Comparison of ENCODE assay signal across 32 cellular contexts in genomic region chr10:86526606-86527005, GRCh38.
"Had no signal": no experiment of that assay in that cellular context is flagged by ENCODE, and none has a peak within 500 bp of the region (broad histone marks: within the 10 kb centered on the region; RNA-seq: fewer than 3 reads in every experiment).

No MANE protein-coding gene starts in this region.

- ATAC-seq: activated CD8-positive, alpha-beta memory T cell treated with anti-CD3 and anti-CD28 coated beads, Interleukin-2, amount 10 ng/mL, durations not matched to agents 7 days and 5 days; activated CD8-positive, alpha-beta T cell treated with anti-CD3 and anti-CD28 coated beads, Interleukin-2, amount 10 ng/mL, durations not matched to agents 7 days and 5 days; activated naive CD8-positive, alpha-beta T cell treated with anti-CD3 and anti-CD28 coated beads, Interleukin-2, amount 50 U/mL, for 24 hours; left lobe of liver; natural killer cell treated with Interleukin-12 subunit alpha and Interleukin-12 subunit beta and Interleukin-15 and Interleukin-18, amount 100 ng/mL, for 72 hours had no signal

- H3K4me1 ChIP-seq: uterus had no signal

- H3K36me3 ChIP-seq: esophagus squamous epithelium, neutrophil, sigmoid colon, transverse colon, uterus had no signal

- H3K36me3 Mint-ChIP-seq: activated naive CD4-positive, alpha-beta T cell treated with anti-CD3 and anti-CD28 coated beads, Interleukin-2, amount 50 U/mL, for 24 hours; natural killer cell treated with Interleukin-12 subunit alpha and Interleukin-12 subunit beta and Interleukin-15 and Interleukin-18, amount 100 ng/mL, for 72 hours had no signal

- H3K27ac ChIP-seq: epithelial cell of prostate, esophagus squamous epithelium, neutrophil, sigmoid colon, transverse colon, uterus had no signal

- H3K27me3 ChIP-seq: esophagus squamous epithelium, sigmoid colon, transverse colon, uterus had no signal

- DNase-seq: activated CD4-positive, alpha-beta T cell treated with anti-CD3 and anti-CD28 coated beads for 1 hour; activated CD8-positive, alpha-beta memory T cell treated with anti-CD3 and anti-CD28 coated beads, Interleukin-2, amount 10 ng/mL, durations not matched to agents 7 days and 5 days; activated CD8-positive, alpha-beta T cell treated with anti-CD3 and anti-CD28 coated beads, Interleukin-2, amount 10 ng/mL, durations not matched to agents 7 days and 5 days; activated naive CD8-positive, alpha-beta T cell treated with anti-CD3 and anti-CD28 coated beads, Interleukin-2, amount 50 U/mL, for 24 hours; activated T-cell treated with anti-CD3 and anti-CD28 coated beads, Interleukin-2, amount 50 U/mL, for 48 hours; amygdala; dermis blood vessel endothelial cell; effector CD4-positive, alpha-beta T cell; esophagus squamous epithelium; foreskin melanocyte; kidney glomerular epithelial cell; mesendoderm; retina; sigmoid colon; stimulated activated CD4-positive, alpha-beta T cell treated with anti-CD3 and anti-CD28 coated beads, Interleukin-1b, Interleukin-23, amount 100 ng/mL, for 48 hours; stimulated activated CD4-positive, alpha-beta T cell treated with anti-CD3 and anti-CD28 coated beads, Interleukin-4, amount 100 ng/mL, for 4 hours; stimulated activated CD8-positive, alpha-beta memory T cell treated with anti-CD3 and anti-CD28 coated beads, Interleukin-4, amount 100 ng/mL, for 48 hours; stimulated activated naive CD4-positive, alpha-beta T cell treated with Interleukin-2 at 50 U/mL for 16 hours; T-helper 2 cell; transverse colon; uterus had no signal

- H3K4me3 ChIP-seq: esophagus squamous epithelium, lung, sigmoid colon, smooth muscle cell, transverse colon, uterus had no signal

- H3K9me3 Mint-ChIP-seq: activated naive CD4-positive, alpha-beta T cell treated with anti-CD3 and anti-CD28 coated beads, Interleukin-2, amount 50 U/mL, for 24 hours; activated naive CD8-positive, alpha-beta T cell treated with anti-CD3 and anti-CD28 coated beads, Interleukin-2, amount 50 U/mL, for 24 hours; activated T-helper 2 cell treated with anti-CD3 and anti-CD28 coated beads, Interferon-gamma antibody, Interleukin-2, Interleukin-4, amounts not matched to agents 10 μg/mL and 5 μg/mL and 100 μg/mL, durations not matched to agents 14 hours and 24 hours and 36 hours; central memory CD8-positive, alpha-beta T cell; natural killer cell treated with Interleukin-12 subunit alpha and Interleukin-12 subunit beta and Interleukin-15 and Interleukin-18, amount 100 ng/mL, for 72 hours had no signal

- FAIRE-seq: colon, endometrium had no signal

- H3K4me3 Mint-ChIP-seq: activated CD8-positive, alpha-beta memory T cell treated with anti-CD3 and anti-CD28 coated beads, Interleukin-2, amount 10 ng/mL, durations not matched to agents 7 days and 5 days; activated CD8-positive, alpha-beta T cell treated with anti-CD3 and anti-CD28 coated beads, Interleukin-2, amount 10 ng/mL, durations not matched to agents 7 days and 5 days; activated naive CD4-positive, alpha-beta T cell treated with anti-CD3 and anti-CD28 coated beads, Interleukin-2, amount 50 U/mL, for 24 hours; activated naive CD8-positive, alpha-beta T cell treated with anti-CD3 and anti-CD28 coated beads, Interleukin-2, amount 50 U/mL, for 24 hours; central memory CD8-positive, alpha-beta T cell; natural killer cell treated with Interleukin-12 subunit alpha and Interleukin-12 subunit beta and Interleukin-15 and Interleukin-18, amount 100 ng/mL, for 72 hours had no signal

- H3K27me3 Mint-ChIP-seq: activated CD8-positive, alpha-beta memory T cell treated with anti-CD3 and anti-CD28 coated beads, Interleukin-2, amount 10 ng/mL, durations not matched to agents 7 days and 5 days; activated naive CD4-positive, alpha-beta T cell treated with anti-CD3 and anti-CD28 coated beads, Interleukin-2, amount 50 U/mL, for 24 hours; central memory CD8-positive, alpha-beta T cell had no signal

- H3K27ac Mint-ChIP-seq: activated CD8-positive, alpha-beta memory T cell treated with anti-CD3 and anti-CD28 coated beads, Interleukin-2, amount 10 ng/mL, durations not matched to agents 7 days and 5 days; activated CD8-positive, alpha-beta T cell treated with anti-CD3 and anti-CD28 coated beads, Interleukin-2, amount 10 ng/mL, durations not matched to agents 7 days and 5 days; activated naive CD4-positive, alpha-beta T cell treated with anti-CD3 and anti-CD28 coated beads, Interleukin-2, amount 50 U/mL, for 24 hours; activated naive CD8-positive, alpha-beta T cell treated with anti-CD3 and anti-CD28 coated beads, Interleukin-2, amount 50 U/mL, for 24 hours; activated T-helper 2 cell treated with anti-CD3 and anti-CD28 coated beads, Interferon-gamma antibody, Interleukin-2, Interleukin-4, amounts not matched to agents 10 μg/mL and 5 μg/mL and 100 μg/mL, durations not matched to agents 14 hours and 24 hours and 36 hours; natural killer cell treated with Interleukin-12 subunit alpha and Interleukin-12 subunit beta and Interleukin-15 and Interleukin-18, amount 100 ng/mL, for 72 hours had no signal

- H3K9me3 ChIP-seq: esophagus squamous epithelium, neutrophil, sigmoid colon, transverse colon, uterus had no signal
